ENCODE assay signal across 8 cellular contexts in genomic region chr1:117928881-117929339, GRCh38. TPM values are rescaled to one million over a fixed set of nuclear protein-coding genes. Genes with fewer than 3 reads are reported as not detected.
A peak's percentile ranks its signal among the peaks of the same experiment; 100 is the strongest.
DNase-seq lines count a peak whose midpoint lies in the region; ATAC-seq and TF ChIP-seq lines count a peak whose summit lies in the region.

No MANE protein-coding gene starts in this region.

- H3K9me3 Mint-ChIP-seq in GM23338 (peaks cover 2% of the 10 kb centered on the region; the same call in 1 of the 3 replicates), brain (no peaks in the 10 kb centered on the region)

- peak overlapping the region; percentile 85 for H3K27ac Mint-ChIP-seq in GM23338
- peak overlapping the region; percentile 79 to 98 (median 95) for H3K27ac Mint-ChIP-seq in brain

- peaks cover 10% of the 10 kb centered on the region for H3K27me3 Mint-ChIP-seq in GM23338 (ENCODE audit: insufficient read depth, low read depth, poor library complexity)
- H3K27me3 Mint-ChIP-seq in brain: peaks cover 8% of the 10 kb centered on the region

- H3K4me3 Mint-ChIP-seq in GM23338 (peak overlapping the region; percentile 96), brain (peak overlapping the region; percentile 92 to 98 (median 95))

- H3K36me3 ChIP-seq in GM23338 (ENCODE audit: insufficient read depth): no peaks in the 10 kb centered on the region

- peak; percentile 14 for TF ChIP-seq CTCF in GM12864 (IDR thresholded peaks at IDR 0.05; ENCODE audit: low read depth, low read length, missing control alignments)
- peak in 1 of 2 experiments; percentile 36; a peak in 2 of 4 replicates for TF ChIP-seq CTCF in GM23338 (conservative IDR thresholded peaks at IDR 0.05; ENCODE audit: low read depth in 2 of 2)
- peak in 1 of 2 experiments; percentile 40 for TF ChIP-seq CTCF in brain (conservative IDR thresholded peaks at IDR 0.05)
- TF ChIP-seq CTCF in retinal pigment epithelial cell (conservative IDR thresholded peaks at IDR 0.05; ENCODE audit: low read depth, low read length): peak; percentile 30

- H2AFZ ChIP-seq in GM23338: peak overlapping the region; percentile 67; the same call in 1 of the 2 replicates

- no peaks in the 10 kb centered on the region for H3K27me3 ChIP-seq in GM23338 (ENCODE audit: insufficient read depth)

- peak; percentile 81 for ATAC-seq in GM23338

- peaks cover 43% of the 10 kb centered on the region for H3K4me1 Mint-ChIP-seq in GM23338
- H3K4me1 Mint-ChIP-seq in brain: peaks cover 63% of the 10 kb centered on the region

- DNase-seq in GM12864 (ENCODE audit: low read depth): no peak
- DNase-seq in GM23338 (ENCODE audit: low spot score): peak; percentile 79
- DNase-seq in KG1 (lab: John Stamatoyannopoulos, UW): peak; percentile 60
- peak; percentile 58 for DNase-seq in SK-N-DZ (ENCODE audit: low spot score)
- DNase-seq in iPS DF 19.7 (ENCODE audit: low read depth, low spot score): peak; percentile 30
- peak; percentile 34 for DNase-seq in retinal pigment epithelial cell (ENCODE audit: low read depth)
- DNase-seq in NK-92 (lab: John Stamatoyannopoulos, UW; ENCODE audit: unreplicated experiment): no peak

- H3K27ac ChIP-seq in GM23338 (ENCODE audit: low read depth): 0 out of 2 replicates have a peak overlapping the region, but pooled peaks have one; percentile 3

- H3K4me1 ChIP-seq in GM23338 (ENCODE audit: insufficient read depth): peaks cover 28% of the 10 kb centered on the region

- H3K4me2 ChIP-seq in GM23338: peak overlapping the region; percentile 98

- H3F3A ChIP-seq in GM23338 (replicated peaks; ENCODE audit: low read depth): no peaks in the 10 kb centered on the region

- peaks cover 21% of the 10 kb centered on the region for H4K20me1 ChIP-seq in GM23338 (replicated peaks; ENCODE audit: insufficient read depth)

- no peaks in the 10 kb centered on the region for H3K9me2 ChIP-seq in GM23338 (ENCODE audit: insufficient read depth)

- H3K36me3 Mint-ChIP-seq in GM23338 (ENCODE audit: low read depth): peaks cover 5% of the 10 kb centered on the region
- H3K36me3 Mint-ChIP-seq in brain: peaks cover 10% of the 10 kb centered on the region

- H3K4me3 ChIP-seq in GM12864 (ENCODE audit: low read depth, low read length): peak overlapping the region; percentile 94
- H3K4me3 ChIP-seq in GM23338: peak overlapping the region; percentile 78
- H3K4me3 ChIP-seq in retinal pigment epithelial cell (ENCODE audit: low read length): peak overlapping the region; percentile 97

- H3K79me2 ChIP-seq in GM23338 (replicated peaks; ENCODE audit: insufficient read depth): peaks cover 94% of the 10 kb centered on the region

TF ChIP-seq in GM23338, 12 proteins besides CTCF, POLR2A, EP300 and RAD21 (continues in another document):
- no peak for TF ChIP-seq REST (IDR thresholded peaks at IDR 0.05; ENCODE audit: unreplicated experiment)
- TF ChIP-seq EZH2phosphoT487 (IDR thresholded peaks at IDR 0.05; ENCODE audit: unreplicated experiment): no peak
- TF ChIP-seq ZNF331 (CRISPR knock-in tag; IDR thresholded peaks at IDR 0.05; ENCODE audit: low read depth): no peak
- TF ChIP-seq CREB1 (CRISPR knock-in tag; IDR thresholded peaks at IDR 0.05; ENCODE audit: low read depth): no peak
- TF ChIP-seq ZNF462 (CRISPR knock-in tag; IDR thresholded peaks at IDR 0.05): no peak
- TF ChIP-seq NANOG (IDR thresholded peaks at IDR 0.05; ENCODE audit: borderline replicate concordance): no peak
- TF ChIP-seq ZNF114 (CRISPR knock-in tag; IDR thresholded peaks at IDR 0.05): no peak

RNA-seq across cellular contexts. Expression of gene GDAP2, which starts 0.5 kb away (rescaled TPM):
- total RNA-seq in GM23338 (2014; rRNA removed; shearing (Covaris generic)): 24.5 and 28.0 TPM in 2 replicates
- polyA plus RNA-seq in GM23338 (2016; fragmentation: Nextera tagmentation; extraction: Ambion mirVana) (10.2 and 10.7 TPM in 2 replicates), brain (ENCODE audit: insufficient read depth, low read depth, low replicate concordance) (9.0 TPM)
- polyA plus RNA-seq in SK-N-DZ (2014; cell fraction: cytosol; rRNA removed): 10.5 and 14.9 TPM in 2 replicates
- polyA plus RNA-seq in SK-N-DZ (2014; cell fraction: nucleus; rRNA removed): 6.3 and 6.4 TPM in 2 replicates

RNA-seq across cellular contexts. Expression of gene WDR3, which starts 0.6 kb away (rescaled TPM):
- 38.7 and 48.0 TPM in 2 replicates for total RNA-seq in GM23338 (2014; rRNA removed; shearing (Covaris generic))
- polyA plus RNA-seq in GM23338 (2016; fragmentation: Nextera tagmentation; extraction: Ambion mirVana): 20.7 and 26.2 TPM in 2 replicates
- 69.5 and 80.5 TPM in 2 replicates for polyA plus RNA-seq in SK-N-DZ (2014; cell fraction: cytosol; rRNA removed)
- 36.7 and 43.1 TPM in 2 replicates for polyA plus RNA-seq in SK-N-DZ (2014; cell fraction: nucleus; rRNA removed)
- 12.9 TPM for polyA plus RNA-seq in brain (ENCODE audit: insufficient read depth, low read depth, low replicate concordance)

Comparison
In these comparisons a context has a peak if more than half of its experiments do, and no peak if none do; other contexts are left out.
1. DNase-seq: peak in GM23338 (single experiment), KG1 (single experiment), SK-N-DZ (single experiment), iPS DF 19.7 (single experiment) and retinal pigment epithelial cell (single experiment); none in GM12864 (single experiment) and NK-92 (single experiment).
2. Peak in every context shown above with its lines, with median percentiles within 50 percentile points of each other: H3K4me3 ChIP-seq.